ENCODE assay signal across 9 cellular contexts in the genomic region with DNA sequence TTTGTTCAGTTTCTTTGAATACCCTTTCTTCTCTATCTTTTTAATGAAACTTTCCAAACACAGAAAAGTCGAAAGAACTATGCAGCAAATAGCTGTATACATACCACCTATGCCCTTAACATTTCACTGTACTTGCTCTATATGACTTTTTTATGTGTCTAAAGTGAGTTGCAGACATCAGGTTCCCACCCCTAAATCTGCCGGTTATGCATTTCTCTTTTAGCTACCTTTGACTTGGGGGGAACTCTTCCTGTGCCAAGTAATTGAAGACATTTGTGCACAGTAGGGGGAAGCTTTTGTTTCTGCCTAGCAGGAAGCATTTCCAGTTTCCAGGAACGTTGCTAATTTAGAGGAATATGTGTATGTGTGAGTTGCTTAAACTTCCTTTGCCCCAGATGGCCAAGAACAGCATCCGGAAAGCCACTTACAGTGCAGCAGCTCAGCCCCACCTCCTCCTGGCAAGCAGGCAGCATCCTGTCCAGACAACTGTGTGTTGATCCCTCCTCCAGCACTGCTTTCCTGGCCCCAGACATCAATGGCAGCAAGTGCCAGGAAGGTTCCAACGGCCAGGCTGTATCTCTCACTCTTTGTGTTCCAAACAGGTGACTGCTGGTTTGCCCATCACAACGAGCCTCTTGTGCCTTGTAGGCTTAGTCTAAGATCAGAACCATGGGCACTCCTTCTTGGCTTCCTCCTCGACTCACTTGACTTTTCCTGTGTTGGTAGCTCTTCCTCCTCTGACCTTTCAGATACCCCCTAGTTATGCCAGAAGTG. TPM values are rescaled to one million over a fixed set of nuclear protein-coding genes. Genes with fewer than 3 reads are reported as not detected.
DNase-seq lines count a peak whose midpoint lies in the region; ATAC-seq, FAIRE-seq and TF ChIP-seq lines count a peak whose summit lies in the region.
"Had no signal": no experiment of that assay in that cellular context is flagged by ENCODE, and none has a peak within 500 bp of the region (broad histone marks: within the 10 kb centered on the region; RNA-seq: fewer than 3 reads in every experiment).

No MANE protein-coding gene starts in this region.

- peaks cover 3% of the 10 kb centered on the region for H3K36me3 Mint-ChIP-seq in activated CD4-positive, alpha-beta T cell treated with anti-CD3 and anti-CD28 coated beads for 36 hours (ENCODE audit: low read depth)
- H3K36me3 Mint-ChIP-seq in activated naive CD8-positive, alpha-beta T cell, result no peaks in the 10 kb centered on the region

- H3K4me1 ChIP-seq in keratinocyte (ENCODE audit: control insufficient read depth, extremely low read depth, insufficient read depth, low read length) (no peaks in the 10 kb centered on the region), thyroid gland (peaks cover 0 to 8% of the 10 kb centered on the region in 2 donors)

- intact Hi-C loops in activated CD4-positive, alpha-beta T cell treated with anti-CD3 and anti-CD28 coated beads for 36 hours (cut with DNase I, micrococcal nuclease), result loop anchor here (2.0 to 5.0 kb wide), 2 partner anchors 13 to 553 kb away; no protein-coding TSS in a partner anchor
- intact Hi-C loops in thyroid gland (cut with DNase I), result no loop called here

- DNase-seq in activated CD4-positive, alpha-beta T cell treated with anti-CD3 and anti-CD28 coated beads for 36 hours, result peak; percentile 55
- DNase-seq in activated CD4-positive, alpha-beta T cell treated with anti-CD3 and anti-CD28 coated beads, Interleukin-2, amount 50 U/mL, for 1 hour, result no peak
- DNase-seq in keratinocyte (ENCODE audit: low read depth, low spot score), result no peak
- peak; percentile 38 to 39 for DNase-seq in thyroid gland
- no peak for DNase-seq in RPMI8226
- DNase-seq: kidney glomerular epithelial cell had no signal

- H3K79me2 ChIP-seq in keratinocyte (ENCODE audit: control insufficient read depth, insufficient read depth, low read length), result no peaks in the 10 kb centered on the region

- H3K27me3 ChIP-seq in keratinocyte (ENCODE audit: control insufficient read depth, extremely low read depth, insufficient read depth, low read length), result peaks cover 1% of the 10 kb centered on the region
- no peaks in the 10 kb centered on the region for H3K27me3 ChIP-seq in thyroid gland

- dilution Hi-C loops in keratinocyte (cut with MboI; ENCODE audit: extremely low pct_ligation_motif_present, low sequenced_read_pairs), result no loop called here

- H3K4me3 Mint-ChIP-seq in activated CD4-positive, alpha-beta T cell treated with anti-CD3 and anti-CD28 coated beads for 36 hours, result peak overlapping the region; percentile 48
- peak overlapping the region; percentile 47 for H3K4me3 Mint-ChIP-seq in activated naive CD8-positive, alpha-beta T cell

- no peaks in the 10 kb centered on the region for H3K27me3 Mint-ChIP-seq in activated CD4-positive, alpha-beta T cell treated with anti-CD3 and anti-CD28 coated beads for 36 hours
- no peaks in the 10 kb centered on the region for H3K27me3 Mint-ChIP-seq in activated naive CD8-positive, alpha-beta T cell

- POLR2A ChIA-PET in activated CD4-positive, alpha-beta T cell treated with anti-CD3 and anti-CD28 coated beads for 36 hours (lab: Charles Lee), result no interaction called here

- peak; percentile 52 for ATAC-seq in activated CD4-positive, alpha-beta T cell treated with anti-CD3 and anti-CD28 coated beads for 36 hours
- ATAC-seq in GM18861 (IDR thresholded peaks at IDR 0.05; ENCODE audit: unreplicated experiment) (no peak), HG03457 (IDR thresholded peaks at IDR 0.05; ENCODE audit: unreplicated experiment) (no peak)

- H3K27ac ChIP-seq in keratinocyte (ENCODE audit: control insufficient read depth, insufficient read depth, low read length) (no peak overlapping the region), thyroid gland (no peak overlapping the region)

- H4K20me1 ChIP-seq in keratinocyte (ENCODE audit: control insufficient read depth, extremely low read depth, insufficient read depth, low read length), result no peaks in the 10 kb centered on the region

- no peak overlapping the region for H3K9ac ChIP-seq in keratinocyte (ENCODE audit: control insufficient read depth, extremely low read depth, insufficient read depth, low read length)

- H3K27ac Mint-ChIP-seq in activated CD4-positive, alpha-beta T cell treated with anti-CD3 and anti-CD28 coated beads for 36 hours, result peak overlapping the region; percentile 86
- H3K27ac Mint-ChIP-seq in activated naive CD8-positive, alpha-beta T cell, result peak overlapping the region; percentile 92

- TF ChIP-seq CTCF in keratinocyte (optimal IDR thresholded peaks at IDR 0.05 in 1 of 3, IDR thresholded peaks at IDR 0.05 in 1 of 3, conservative IDR thresholded peaks at IDR 0.05 in 1 of 3; ENCODE audit: extremely low read depth in 1 of 3, insufficient read depth in 2 of 3, low read length in 3 of 3) (peak in 1 of 3 experiments; percentile 16), thyroid gland (IDR thresholded peaks at IDR 0.05) (no peak)

- 20 to 26% methylated on average over 7 of the region's 7 CpGs for WGBS in thyroid gland, 2 donors

- peaks cover 38% of the 10 kb centered on the region for H3K4me1 Mint-ChIP-seq in activated CD4-positive, alpha-beta T cell treated with anti-CD3 and anti-CD28 coated beads for 36 hours
- peaks cover 30% of the 10 kb centered on the region for H3K4me1 Mint-ChIP-seq in activated naive CD8-positive, alpha-beta T cell (ENCODE audit: low read depth)

- H3K36me3 ChIP-seq in keratinocyte (ENCODE audit: control insufficient read depth in 2 of 2, extremely low read depth in 1 of 2, insufficient read depth in 2 of 2, low read length in 2 of 2) (no peaks in the 10 kb centered on the region), thyroid gland (no peaks in the 10 kb centered on the region)

- H3K4me3 ChIP-seq in keratinocyte (ENCODE audit: control insufficient read depth in 2 of 3, extremely low read depth in 1 of 3, insufficient read depth in 2 of 3, low read depth in 1 of 3, low read length in 3 of 3) (no peak overlapping the region), thyroid gland (replicated peaks in 1 of 3) (no peak overlapping the region)

- no peaks in the 10 kb centered on the region for H3K9me3 ChIP-seq in keratinocyte (ENCODE audit: control insufficient read depth, low read depth, low read length)
- no peaks in the 10 kb centered on the region for H3K9me3 ChIP-seq in thyroid gland

- CTCF ChIA-PET in activated CD4-positive, alpha-beta T cell treated with anti-CD3 and anti-CD28 coated beads for 36 hours (lab: Charles Lee), result interaction anchor here (0.7 to 1.6 kb wide), 9 partner anchors 10 to 58 kb away, joined by 3 to 6 read pairs (median 4); partner anchors contain the start of gene ZNF30

- peak overlapping the region; percentile 62 for H2AFZ ChIP-seq in keratinocyte (ENCODE audit: control insufficient read depth, low read length)

- TF ChIP-seq POLR2A in thyroid gland (IDR thresholded peaks at IDR 0.05), result no peak

- H3K9me3 Mint-ChIP-seq in activated CD4-positive, alpha-beta T cell treated with anti-CD3 and anti-CD28 coated beads for 36 hours (ENCODE audit: low read depth), result no peaks in the 10 kb centered on the region
- H3K9me3 Mint-ChIP-seq in activated naive CD8-positive, alpha-beta T cell (ENCODE audit: low read depth), result no peaks in the 10 kb centered on the region

- no peak overlapping the region for H3K4me2 ChIP-seq in keratinocyte (ENCODE audit: control insufficient read depth, extremely low read depth, insufficient read depth, low read depth, low read length)

- no peaks in the 10 kb centered on the region for H3K9me1 ChIP-seq in keratinocyte (ENCODE audit: control insufficient read depth, extremely low read depth, insufficient read depth, low read length)

- no peak for FAIRE-seq in keratinocyte (lab: Jason Lieb, UNC)

RNA-seq across cellular contexts. Expression of gene GRAMD1A, which starts 14.7 kb away (rescaled TPM):
- total RNA-seq in activated CD4-positive, alpha-beta T cell treated with anti-CD3 and anti-CD28 coated beads for 36 hours, result 100 to 1,000 TPM; 185 to 227 TPM
- polyA plus RNA-seq in keratinocyte, result 22.1 to 26.8 TPM (median 24.6 TPM) in 3 replicates
- 10.2 TPM for polyA plus RNA-seq in keratinocyte (2011; ENCODE audit: low read depth)
- polyA plus RNA-seq in keratinocyte (2011; cell fraction: cytosol; rRNA removed), result 24.4 and 28.2 TPM in 2 replicates
- polyA plus RNA-seq in keratinocyte (2011; cell fraction: nucleus; rRNA removed), result 44.1 and 73.3 TPM in 2 replicates
- 14.2 and 25.5 TPM in 2 replicates for polyA plus RNA-seq in keratinocyte (2012; ENCODE audit: low replicate concordance)
- polyA minus RNA-seq in keratinocyte, result 23.0 to 35.5 TPM (median 26.0 TPM) in 3 replicates
- polyA minus RNA-seq in keratinocyte (2011; cell fraction: cytosol; rRNA and poly(A)+ RNA removed), result 21.9 TPM
- polyA minus RNA-seq in keratinocyte (2011; cell fraction: nucleus; rRNA and poly(A)+ RNA removed), result 15.7 and 19.5 TPM in 2 replicates
- 10 to 100 TPM; 33.4 to 57.5 (median 47.0) TPM for total RNA-seq in thyroid gland

RNA-seq across cellular contexts. Expression of gene ZNF792, which starts 21.4 kb away (rescaled TPM):
- total RNA-seq in activated CD4-positive, alpha-beta T cell treated with anti-CD3 and anti-CD28 coated beads for 36 hours, result 1 to 10 TPM; 5.6 to 5.7 TPM
- 1.9 to 2.5 TPM (median 2.0 TPM) in 3 replicates for polyA plus RNA-seq in keratinocyte
- polyA plus RNA-seq in keratinocyte (2011; ENCODE audit: low read depth), result not detected
- 1.2 and 1.4 TPM in 2 replicates for polyA plus RNA-seq in keratinocyte (2011; cell fraction: cytosol; rRNA removed)
- 2.1 and 2.2 TPM in 2 replicates for polyA plus RNA-seq in keratinocyte (2011; cell fraction: nucleus; rRNA removed)
- 0.37 and 1.6 TPM in 2 replicates for polyA plus RNA-seq in keratinocyte (2012; ENCODE audit: low replicate concordance)
- 2.7 to 4.9 TPM (median 4.8 TPM) in 3 replicates for polyA minus RNA-seq in keratinocyte
- 1.3 TPM for polyA minus RNA-seq in keratinocyte (2011; cell fraction: cytosol; rRNA and poly(A)+ RNA removed)
- 4.1 and 6.6 TPM in 2 replicates for polyA minus RNA-seq in keratinocyte (2011; cell fraction: nucleus; rRNA and poly(A)+ RNA removed)
- total RNA-seq in thyroid gland, result 10 to 100 TPM in 1 of 4 donors, 1 to 10 TPM in 3; 7.5 to 13.2 (median 9.3) TPM

RNA-seq across cellular contexts. Expression of gene SCN1B, which starts 44.8 kb away (rescaled TPM):
- 1 to 10 TPM; 1.3 to 1.6 TPM for total RNA-seq in activated CD4-positive, alpha-beta T cell treated with anti-CD3 and anti-CD28 coated beads for 36 hours
- polyA plus RNA-seq in keratinocyte, result 0.30 to 0.46 TPM (median 0.45 TPM) in 3 replicates
- polyA plus RNA-seq in keratinocyte (2011; ENCODE audit: low read depth), result not detected
- polyA plus RNA-seq in keratinocyte (2011; cell fraction: cytosol; rRNA removed), result 0.17 and 0.60 TPM in 2 replicates
- polyA plus RNA-seq in keratinocyte (2011; cell fraction: nucleus; rRNA removed), result 0.36 and 0.69 TPM in 2 replicates
- polyA plus RNA-seq in keratinocyte (2012; ENCODE audit: low replicate concordance), result 0.13 and 0.31 TPM in 2 replicates
- 0.13 to 0.54 TPM in 2 of 3 replicates, not detected in the other for polyA minus RNA-seq in keratinocyte
- polyA minus RNA-seq in keratinocyte (2011; cell fraction: cytosol; rRNA and poly(A)+ RNA removed), result not detected
- polyA minus RNA-seq in keratinocyte (2011; cell fraction: nucleus; rRNA and poly(A)+ RNA removed), result 0.21 and 0.54 TPM in 2 replicates
- total RNA-seq in thyroid gland, result 10 to 100 TPM in 2 of 4 donors, 1 to 10 TPM in 2; 5.7 to 19.6 (median 10.1) TPM

RNA-seq across cellular contexts. Expression of gene HPN, which starts 56.1 kb away (rescaled TPM):
- total RNA-seq in activated CD4-positive, alpha-beta T cell treated with anti-CD3 and anti-CD28 coated beads for 36 hours, result under 1 TPM in 1 of 2 experiments, not detected in 1; 0.09 TPM
- not detected in 3 replicates for polyA plus RNA-seq in keratinocyte
- not detected for polyA plus RNA-seq in keratinocyte (2011; ENCODE audit: low read depth)
- polyA plus RNA-seq in keratinocyte (2011; cell fraction: cytosol; rRNA removed), result not detected in 2 replicates
- not detected in 2 replicates for polyA plus RNA-seq in keratinocyte (2011; cell fraction: nucleus; rRNA removed)
- polyA plus RNA-seq in keratinocyte (2012; ENCODE audit: low replicate concordance), result not detected in 2 replicates
- polyA minus RNA-seq in keratinocyte, result not detected in 3 replicates
- polyA minus RNA-seq in keratinocyte (2011; cell fraction: cytosol; rRNA and poly(A)+ RNA removed), result not detected
- polyA minus RNA-seq in keratinocyte (2011; cell fraction: nucleus; rRNA and poly(A)+ RNA removed), result not detected in 2 replicates
- 10 to 100 TPM; 16.3 to 19.3 (median 17.9) TPM for total RNA-seq in thyroid gland

RNA-seq across cellular contexts. Expression of gene ZNF30, which starts 58.7 kb away (rescaled TPM):
- total RNA-seq in activated CD4-positive, alpha-beta T cell treated with anti-CD3 and anti-CD28 coated beads for 36 hours, result 1 to 10 TPM; 5.7 to 6.2 TPM
- polyA plus RNA-seq in keratinocyte, result 2.8 to 4.6 TPM (median 4.1 TPM) in 3 replicates
- 1.2 TPM for polyA plus RNA-seq in keratinocyte (2011; ENCODE audit: low read depth)
- 1.8 and 3.2 TPM in 2 replicates for polyA plus RNA-seq in keratinocyte (2011; cell fraction: cytosol; rRNA removed)
- 5.0 and 5.9 TPM in 2 replicates for polyA plus RNA-seq in keratinocyte (2011; cell fraction: nucleus; rRNA removed)
- 2.3 and 2.7 TPM in 2 replicates for polyA plus RNA-seq in keratinocyte (2012; ENCODE audit: low replicate concordance)
- 1.1 to 4.4 TPM (median 2.9 TPM) in 3 replicates for polyA minus RNA-seq in keratinocyte
- 1.7 TPM for polyA minus RNA-seq in keratinocyte (2011; cell fraction: cytosol; rRNA and poly(A)+ RNA removed)
- polyA minus RNA-seq in keratinocyte (2011; cell fraction: nucleus; rRNA and poly(A)+ RNA removed), result 3.3 and 4.3 TPM in 2 replicates
- total RNA-seq in thyroid gland, result 1 to 10 TPM; 2.4 to 5.6 (median 3.1) TPM

Comparison
In these comparisons a context has a peak if more than half of its experiments do, and no peak if none do; other contexts are left out.
1. DNase-seq: peak in activated CD4-positive, alpha-beta T cell treated with anti-CD3 and anti-CD28 coated beads for 36 hours (single experiment) and thyroid gland (2 of 2); none in activated CD4-positive, alpha-beta T cell treated with anti-CD3 and anti-CD28 coated beads, Interleukin-2, amount 50 U/mL, for 1 hour (single experiment), keratinocyte (single experiment) and RPMI8226 (single experiment).